ENCODE assay signal across 8 cellular contexts in the genomic region with DNA sequence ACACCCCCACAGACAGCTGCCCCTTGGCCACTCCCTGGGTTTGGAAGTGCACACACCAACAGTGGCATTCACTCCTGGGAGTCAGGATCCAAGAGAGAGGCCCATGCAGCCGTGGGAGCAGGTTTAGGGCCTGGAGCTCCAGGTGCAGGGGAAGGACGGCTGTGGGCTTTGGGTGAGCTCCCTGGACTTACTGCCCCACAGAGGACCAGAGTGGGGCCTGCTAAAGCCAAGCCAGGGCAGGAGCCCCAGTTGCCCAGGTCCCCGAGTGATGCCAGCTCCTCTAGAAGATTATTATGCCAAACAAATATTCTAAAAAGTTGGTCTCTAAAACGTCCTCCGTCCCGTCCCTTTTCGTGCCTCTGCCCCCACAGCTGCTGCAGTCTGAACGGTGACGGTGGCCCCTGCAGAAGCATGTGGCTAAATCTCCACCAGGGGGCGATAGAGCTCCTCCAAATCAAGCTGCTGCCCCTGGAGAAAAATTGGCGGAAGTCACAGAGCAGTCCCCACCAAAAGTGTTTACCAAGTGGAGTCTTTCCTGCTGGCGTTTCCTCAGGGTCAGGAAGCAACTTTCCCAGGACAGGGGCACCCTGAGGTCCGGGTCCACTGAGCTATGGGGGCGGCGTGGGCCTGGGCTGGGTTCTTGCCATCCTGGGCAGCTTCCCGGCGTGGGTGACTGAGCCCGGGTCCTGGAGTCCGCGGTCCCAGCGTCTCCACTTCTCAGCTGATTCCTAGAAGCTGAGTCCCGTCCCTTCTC. TPM values are rescaled to one million over a fixed set of nuclear protein-coding genes. Genes with fewer than 3 reads are reported as not detected.
DNase-seq lines count a peak whose midpoint lies in the region; ATAC-seq and TF ChIP-seq lines count a peak whose summit lies in the region.

No MANE protein-coding gene starts in this region.

- no peaks in the 10 kb centered on the region for H3K36me3 ChIP-seq in right lobe of liver

- TF ChIP-seq CTCF in coronary artery (IDR thresholded peaks at IDR 0.05) = peak; percentile 95
- peak; percentile 94 to 98 (median 98) for TF ChIP-seq CTCF in right lobe of liver (IDR thresholded peaks at IDR 0.05)

- no peaks in the 10 kb centered on the region for H3K9me3 ChIP-seq in right lobe of liver

- H3K27ac ChIP-seq in coronary artery (peak overlapping the region; percentile 70 to 93), right lobe of liver (peak overlapping the region; percentile 62 to 78 (median 62))

- ATAC-seq in HG03457 (IDR thresholded peaks at IDR 0.05; ENCODE audit: unreplicated experiment) = peak; percentile 53
- peak; percentile 78 to 87 (median 82) for ATAC-seq in right lobe of liver
- no peak for ATAC-seq in GM19463 (IDR thresholded peaks at IDR 0.05; ENCODE audit: unreplicated experiment)

- under 1% methylated on average over 15 of the region's 22 CpGs for WGBS in right lobe of liver (ENCODE audit: insufficient coverage, low coverage, low lambda C conversion rate, missing lambda C conversion rate)

- intact Hi-C loops in right lobe of liver (cut with DNase I) = loop anchor here (10.0 kb wide), 2 partner anchors 49 to 91 kb away; a partner anchor contains a TSS

- H3K4me1 ChIP-seq in right lobe of liver = peaks cover 0 to 29% (median 5%) of the 10 kb centered on the region in 4 donors

- H3K27me3 ChIP-seq in right lobe of liver = no peaks in the 10 kb centered on the region

- TF ChIP-seq POLR2A in right lobe of liver (IDR thresholded peaks at IDR 0.05) = no peak

- H3K4me3 ChIP-seq in coronary artery = peak overlapping the region; percentile 76
- peak overlapping the region; percentile 38 to 49 (median 43) for H3K4me3 ChIP-seq in right lobe of liver

- DNase-seq in ELF-1 (ENCODE audit: low read depth, low spot score) (peak; percentile 95), NCI-H524 treated with DMSO at 0.1 percent for 48 hours (lab: John Stamatoyannopoulos, UW) (peak; percentile 56), coronary artery (ENCODE audit: low spot score) (peak; percentile 89), right lobe of liver (peak; percentile 83 to 89 (median 84))
- peak; percentile 91 to 94 for DNase-seq in activated CD4-positive, alpha-beta T cell treated with anti-CD3 and anti-CD28 coated beads for 4 hours
- peak; percentile 83 for DNase-seq in stimulated activated CD4-positive, alpha-beta T cell treated with anti-CD3 and anti-CD28 coated beads, Interleukin-4, amount 100 ng/mL, for 1 hour

RNA-seq across cellular contexts. Expression of a gene that starts 4.2 kb away (rescaled TPM):
- 1 to 10 TPM; 4.7 to 6.3 (median 5.3) TPM for total RNA-seq in right lobe of liver

RNA-seq across cellular contexts. Expression of a gene that starts 17.6 kb away (rescaled TPM):
- 10 to 100 TPM; 10.5 to 35.1 (median 12.6) TPM for total RNA-seq in right lobe of liver

RNA-seq across cellular contexts. Expression of a gene that starts 26.2 kb away (rescaled TPM):
- 1 to 10 TPM; 1.2 to 3.7 (median 1.7) TPM for total RNA-seq in right lobe of liver

RNA-seq across cellular contexts. Expression of a gene that starts 40.3 kb away (rescaled TPM):
- 10 to 100 TPM; 16.7 to 57.8 (median 29.5) TPM for total RNA-seq in right lobe of liver
